In the genomic region with DNA sequence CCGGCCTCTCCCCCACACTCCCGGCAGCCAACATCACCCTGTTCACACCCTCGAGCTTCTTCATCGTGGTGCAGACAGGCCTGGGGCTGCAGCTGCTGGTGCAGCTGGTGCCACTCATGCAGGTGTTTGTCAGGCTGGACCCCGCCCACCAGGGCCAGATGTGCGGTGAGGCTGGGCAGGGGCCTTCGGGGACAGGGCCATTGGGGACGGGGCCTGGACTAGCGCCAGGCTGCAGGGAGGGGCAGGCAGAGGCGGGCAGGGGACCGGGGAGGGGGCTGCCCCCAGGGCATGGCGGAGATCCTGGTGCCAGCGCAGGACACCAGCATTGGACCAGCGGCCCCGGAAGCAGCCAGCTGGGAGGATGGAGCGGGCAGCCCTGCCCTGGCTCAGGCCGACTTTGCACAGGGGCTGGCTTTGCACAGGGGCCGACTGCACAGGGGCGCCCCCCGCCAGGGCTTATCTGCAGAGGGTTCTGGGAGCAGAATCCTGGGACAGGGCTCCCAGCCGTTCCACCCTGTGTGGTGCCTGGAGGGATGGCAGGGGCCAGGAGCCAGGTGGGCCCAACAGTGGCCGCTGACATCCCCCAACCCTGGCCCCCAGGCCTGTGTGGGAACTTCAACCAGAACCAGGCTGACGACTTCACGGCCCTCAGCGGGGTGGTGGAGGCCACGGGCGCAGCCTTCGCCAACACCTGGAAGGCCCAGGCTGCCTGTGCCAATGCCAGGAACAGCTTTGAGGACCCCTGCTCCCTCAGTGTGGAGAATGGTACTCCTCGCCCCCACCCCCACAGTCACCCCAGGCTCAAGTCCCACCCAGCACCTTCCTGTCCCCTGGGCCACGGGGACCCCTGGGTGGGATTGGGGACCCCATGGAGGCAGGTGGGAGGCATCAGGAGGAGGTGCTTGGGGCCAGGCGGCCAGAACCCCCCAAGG, we compare ENCODE assay signal across 14 cellular contexts. TPM values are rescaled to one million over a fixed set of nuclear protein-coding genes. Genes with fewer than 3 reads are reported as not detected.
A peak's percentile ranks its signal among the peaks of the same experiment; 100 is the strongest.
DNase-seq lines count a peak whose midpoint lies in the region; ATAC-seq and TF ChIP-seq lines count a peak whose summit lies in the region.
"Had no signal": no experiment of that assay in that cellular context is flagged by ENCODE, and none has a peak within 500 bp of the region (broad histone marks: within the 10 kb centered on the region; RNA-seq: fewer than 3 reads in every experiment).

No MANE protein-coding gene starts in this region.

- no peaks in the 10 kb centered on the region for H3K9me3 ChIP-seq in psoas muscle

- WGBS in psoas muscle, 3 donors, result 43 to 45% (median 43%) methylated on average over 28 to 31 of the region's 31 CpGs

- TF ChIP-seq CTCF in psoas muscle (IDR thresholded peaks at IDR 0.05), result no peak

- no peak for ATAC-seq in psoas muscle
- ATAC-seq in GM18505 (IDR thresholded peaks at IDR 0.05; ENCODE audit: unreplicated experiment), result no peak
- ATAC-seq in GM18520 (IDR thresholded peaks at IDR 0.05; ENCODE audit: unreplicated experiment), result no peak
- no peak for ATAC-seq in HG02973 (IDR thresholded peaks at IDR 0.05; ENCODE audit: unreplicated experiment)

- H3K4me3 ChIP-seq in H7 (ENCODE audit: insufficient read depth, low read depth, low read length), result no peak overlapping the region
- H3K4me3 ChIP-seq in psoas muscle, result no peak overlapping the region

- H3K36me3 ChIP-seq in H7 (replicated peaks; ENCODE audit: control insufficient read depth, insufficient read depth, low read length) (no peaks in the 10 kb centered on the region), psoas muscle (ENCODE audit: insufficient read depth in 1 of 2, low read depth in 1 of 2) (no peaks in the 10 kb centered on the region)

- intact Hi-C loops in psoas muscle (cut with DNase I), result no loop called here

- no peaks in the 10 kb centered on the region for H3K27me3 ChIP-seq in H7 (ENCODE audit: control insufficient read depth, insufficient read depth, low read length)
- peaks cover 0 to 43% (median 9%) of the 10 kb centered on the region in 3 donors for H3K27me3 ChIP-seq in psoas muscle (ENCODE audit: insufficient read depth in 3 of 3, low read length in 2 of 3)

- H3K27ac ChIP-seq in psoas muscle, result no peak overlapping the region

- H3K4me1 ChIP-seq in psoas muscle, result no peaks in the 10 kb centered on the region

- DNase-seq in NCI-H510A (lab: John Stamatoyannopoulos, UW), result peak; percentile 19
- DNase-seq in NCI-H510A treated with DMSO at 0.1 percent for 48 hours (lab: John Stamatoyannopoulos, UW), result no peak
- peak; percentile 74 for DNase-seq in H7
- peak; percentile 15 for DNase-seq in epidermal melanocyte (ENCODE audit: insufficient read length, low spot score)
- DNase-seq in psoas muscle, result peak; percentile 9 to 45
- DNase-seq: activated T-cell treated with anti-CD3 and anti-CD28 coated beads, Interleukin-2, amount 50 U/mL, for 24 hours; NCI-H1092; stimulated activated CD4-positive, alpha-beta T cell treated with anti-CD3 and anti-CD28 coated beads, Interleukin-2, amount 100 ng/mL, for 48 hours had no signal

- TF ChIP-seq POLR2A in GM18505 (IDR thresholded peaks at IDR 0.05; ENCODE audit: borderline replicate concordance, extremely low read depth, insufficient read depth, insufficient read length), result no peak

RNA-seq across cellular contexts. Expression of a gene that starts 8.8 kb away (rescaled TPM):
- total RNA-seq in H7 (2014; rRNA removed; shearing (Covaris generic)), result under 0.01 and 0.07 TPM in 2 replicates
- total RNA-seq in psoas muscle, result under 1 TPM in 3 of 4 donors, not detected in 1; 0.02 to 0.41 (median 0.20) TPM
- polyA plus RNA-seq in psoas muscle, result under 1 TPM in 1 of 3 donors, not detected in 2; under 0.01 TPM
- total RNA-seq: CD4-positive, alpha-beta memory T cell; frontal cortex had no signal
- polyA plus RNA-seq: CD4-positive, alpha-beta memory T cell; IgD-negative memory B cell had no signal
